In the genomic region with DNA sequence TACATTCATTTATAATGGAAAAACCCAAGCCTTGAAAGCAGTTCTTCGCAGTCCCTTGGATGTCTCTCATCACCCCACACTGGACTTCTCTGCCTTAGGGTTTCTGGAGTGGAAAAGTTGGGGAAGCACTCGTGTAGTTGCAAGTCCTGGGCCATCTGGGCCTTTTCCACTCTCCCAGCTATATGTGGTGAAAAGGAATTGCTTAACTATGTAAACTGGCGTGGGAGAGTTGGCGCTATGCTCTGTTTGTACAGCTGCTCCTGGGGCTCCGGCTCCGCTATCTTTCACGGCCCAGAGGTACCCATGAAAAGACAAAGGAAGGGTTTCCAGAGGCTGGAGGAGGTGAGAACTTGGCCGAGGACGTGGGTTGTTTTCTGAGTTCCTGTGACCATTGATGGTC, we compare ENCODE assay signal across 12 cellular contexts.
DNase-seq lines count a peak whose midpoint lies in the region; ATAC-seq and TF ChIP-seq lines count a peak whose summit lies in the region.
"Had no signal": no experiment of that assay in that cellular context is flagged by ENCODE, and none has a peak within 500 bp of the region (broad histone marks: within the 10 kb centered on the region; RNA-seq: fewer than 3 reads in every experiment).

No MANE protein-coding gene starts in this region.

- no peaks in the 10 kb centered on the region for H3K27me3 ChIP-seq in uterus

- DNase-seq in COR-L47 (lab: John Stamatoyannopoulos, UW) (peak; percentile 68), NCI-H510A (lab: John Stamatoyannopoulos, UW) (peak; percentile 77), dermis blood vessel endothelial cell (peak; percentile 81), myocyte (ENCODE audit: low read depth) (peak; percentile 89), uterus (no peak)
- no peak for DNase-seq in activated CD8-positive, alpha-beta memory T cell treated with anti-CD3 and anti-CD28 coated beads, Interleukin-2, amount 50 U/mL, for 4 hours
- DNase-seq: activated CD4-positive, alpha-beta T cell treated with anti-CD3 and anti-CD28 coated beads, Interleukin-2, amount 50 U/mL, for 48 hours; NCI-H1436; stimulated activated naive CD8-positive, alpha-beta T cell treated with anti-CD3 and anti-CD28 coated beads, Interleukin-15, Interleukin-2, amounts not matched to agents 100 U/mL and 50 U/mL, for 24 hours had no signal

- no peaks in the 10 kb centered on the region for H3K36me3 ChIP-seq in uterus

- no peaks in the 10 kb centered on the region for H3K4me1 ChIP-seq in uterus

- TF ChIP-seq CTCF in uterus (IDR thresholded peaks at IDR 0.05) = no peak

- TF ChIP-seq POLR2A in uterus (IDR thresholded peaks at IDR 0.05) = no peak

- no peaks in the 10 kb centered on the region for H3K9me3 ChIP-seq in uterus

- H3K27ac ChIP-seq in uterus = no peak overlapping the region
- H3K27ac ChIP-seq: C4-2B had no signal

- no peak for ATAC-seq in GM21786 (IDR thresholded peaks at IDR 0.05; ENCODE audit: unreplicated experiment)
- no peak for ATAC-seq in HG02885 (IDR thresholded peaks at IDR 0.05; ENCODE audit: poor library complexity, unreplicated experiment)
- ATAC-seq: stimulated activated naive CD8-positive, alpha-beta T cell treated with anti-CD3 and anti-CD28 coated beads, Interleukin-15, Interleukin-2, amounts not matched to agents 100 U/mL and 50 U/mL, for 24 hours had no signal

- intact Hi-C loops in uterus (cut with DNase I; ENCODE audit: low total_unique reads) = no loop called here

- no peak overlapping the region for H3K4me3 ChIP-seq in uterus

Comparison
In these comparisons a context has a peak if more than half of its experiments do, and no peak if none do; other contexts are left out.
1. DNase-seq: peak in COR-L47 (single experiment), NCI-H510A (single experiment), dermis blood vessel endothelial cell (single experiment) and myocyte (single experiment); none in uterus (0 of 2) and activated CD8-positive, alpha-beta memory T cell treated with anti-CD3 and anti-CD28 coated beads, Interleukin-2, amount 50 U/mL, for 4 hours (single experiment).